In genomic region chr20:59222239-59222981, GRCh38 we compare ENCODE assay signal across 8 cellular contexts. TPM values are rescaled to one million over a fixed set of nuclear protein-coding genes. Genes with fewer than 3 reads are reported as not detected.
DNase-seq lines count a peak whose midpoint lies in the region; ATAC-seq, FAIRE-seq and TF ChIP-seq lines count a peak whose summit lies in the region.

No MANE protein-coding gene starts in this region.

- dilution Hi-C loops in endothelial cell of umbilical vein (cut with MboI; ENCODE audit: extremely low pct_ligation_motif_present, low sequenced_read_pairs): no loop called here

- TF ChIP-seq CTCF in A673 (conservative IDR thresholded peaks at IDR 0.05; ENCODE audit: low read depth, low read length): peak; percentile 96
- TF ChIP-seq CTCF in endothelial cell of umbilical vein (IDR thresholded peaks at IDR 0.05; ENCODE audit: extremely low read depth in 1 of 2, insufficient read depth in 1 of 2, low read depth in 1 of 2, low read length in 2 of 2): peak; percentile 96 to 97

- H3K4me3 ChIP-seq in A673 (ENCODE audit: low read depth, low read length, poor library complexity, severe bottlenecking): peak overlapping the region; percentile 47
- peak overlapping the region; percentile 42 to 71 (median 61) for H3K4me3 ChIP-seq in endothelial cell of umbilical vein (replicated peaks in 1 of 3; ENCODE audit: insufficient read depth in 1 of 3, low read depth in 1 of 3, low read length in 3 of 3)
- H3K4me3 ChIP-seq in mononuclear cell (ENCODE audit: low read length): peak overlapping the region; percentile 30

- H3K27me3 ChIP-seq in A673 (replicated peaks; ENCODE audit: insufficient read depth, low read depth, low read length, poor library complexity) (peaks cover 79% of the 10 kb centered on the region), endothelial cell of umbilical vein (ENCODE audit: control insufficient read depth in 2 of 2, insufficient read depth in 2 of 2, low read length in 2 of 2) (peaks cover 20% of the 10 kb centered on the region in 2 experiments), mononuclear cell (ENCODE audit: insufficient read depth, low read length) (peaks cover 17% of the 10 kb centered on the region)

- no peak overlapping the region for H3K27ac ChIP-seq in A673 (ENCODE audit: low read depth, low read length, poor library complexity, severe bottlenecking)
- H3K27ac ChIP-seq in endothelial cell of umbilical vein (ENCODE audit: insufficient read depth, low read depth, low read length): no peak overlapping the region

- H3K36me3 ChIP-seq in A673 (ENCODE audit: insufficient read depth, low read length, poor library complexity, severe bottlenecking) (no peaks in the 10 kb centered on the region), endothelial cell of umbilical vein (ENCODE audit: control insufficient read depth in 2 of 2, extremely low read depth in 1 of 2, insufficient read depth in 2 of 2, low read length in 2 of 2) (no peaks in the 10 kb centered on the region)

- H3K79me2 ChIP-seq in endothelial cell of umbilical vein (ENCODE audit: control insufficient read depth, insufficient read depth, low read length): no peaks in the 10 kb centered on the region

- H2AFZ ChIP-seq in endothelial cell of umbilical vein (ENCODE audit: low read depth, low read length): peak overlapping the region; percentile 74

- H3K9me3 ChIP-seq in A673 (ENCODE audit: low read depth, low read length, poor library complexity, severe bottlenecking) (no peaks in the 10 kb centered on the region), endothelial cell of umbilical vein (replicated peaks; ENCODE audit: control insufficient read depth, insufficient read depth, low read length) (no peaks in the 10 kb centered on the region), mononuclear cell (ENCODE audit: low read depth, low read length) (no peaks in the 10 kb centered on the region)

- CTCF ChIA-PET in A673 (lab: Charles Lee) (interaction anchor here (0.6 to 1.9 kb wide), 5 partner anchors 13 to 352 kb away, joined by 3 to 15 read pairs (median 4); no protein-coding TSS in a partner anchor), endothelial cell of umbilical vein (lab: Charles Lee) (interaction anchor here (0.5 to 5.8 kb wide), 25 partner anchors 8 to 741 kb away, joined by 3 to 127 read pairs (median 5); partner anchors contain the start of genes ATP5F1E and STX16)

- peak overlapping the region; percentile 26 for H3K9ac ChIP-seq in endothelial cell of umbilical vein (replicated peaks; ENCODE audit: extremely low read depth, insufficient read depth, low read length)

- H4K20me1 ChIP-seq in endothelial cell of umbilical vein (replicated peaks; ENCODE audit: control insufficient read depth, extremely low read depth, insufficient read depth, low read length): no peaks in the 10 kb centered on the region

- no peaks in the 10 kb centered on the region for H3K9me1 ChIP-seq in endothelial cell of umbilical vein (replicated peaks; ENCODE audit: control insufficient read depth, extremely low read depth, insufficient read depth, low read length)

- H3K4me1 ChIP-seq in A673 (ENCODE audit: insufficient read depth, low read length, poor library complexity, severe bottlenecking): peaks cover 13% of the 10 kb centered on the region
- peaks cover 7% of the 10 kb centered on the region for H3K4me1 ChIP-seq in endothelial cell of umbilical vein (ENCODE audit: control insufficient read depth, extremely low read depth, insufficient read depth, low read length)
- H3K4me1 ChIP-seq in mononuclear cell (ENCODE audit: insufficient read depth, low read length): peaks cover 15% of the 10 kb centered on the region

- peak overlapping the region; percentile 78 for H3K4me2 ChIP-seq in endothelial cell of umbilical vein (ENCODE audit: insufficient read depth, low read length)

- no peak for TF ChIP-seq POLR2A in endothelial cell of umbilical vein (IDR thresholded peaks at IDR 0.05; ENCODE audit: low read depth, low read length)

- DNase-seq in A673 (ENCODE audit: low spot score): peak; percentile 79
- DNase-seq in GM18507 (ENCODE audit: extremely low spot score, insufficient read length, low read depth): peak; percentile 70
- DNase-seq in NOMO-1 (lab: John Stamatoyannopoulos, UW; ENCODE audit: unreplicated experiment in 2 of 2): peak; percentile 43 to 61
- peak; percentile 95 for DNase-seq in activated CD8-positive, alpha-beta memory T cell treated with anti-CD3 and anti-CD28 coated beads, Interleukin-2, amount 50 U/mL, for 48 hours
- DNase-seq in endothelial cell of umbilical vein (ENCODE audit: low read depth, low spot score): peak; percentile 74
- peak; percentile 51 to 54 for DNase-seq in stimulated activated CD8-positive, alpha-beta memory T cell treated with anti-CD3 and anti-CD28 coated beads, Interleukin-15, amount 100 ng/mL, for 4 hours (ENCODE audit: low read depth in 2 of 2)

- no TSS peak for BruUV-seq in A673 (replicated peaks; lab: Mats Ljungman, UMichigan)
- BruUV-seq in endothelial cell of umbilical vein (replicated peaks; lab: Mats Ljungman, UMichigan): no TSS peak

- POLR2A ChIA-PET in A673 (lab: Charles Lee; ENCODE audit: low non-redundant PET) (no interaction called here), endothelial cell of umbilical vein (lab: Charles Lee) (interaction anchor here (0.7 to 1.4 kb wide), 2 partner anchors 334 to 519 kb away, joined by 3 to 4 read pairs; no protein-coding TSS in a partner anchor)

- intact Hi-C loops in A673 (cut with micrococcal nuclease; ENCODE audit: unreplicated experiment): loop anchor here (1.0 to 10.0 kb wide), 4 partner anchors 134 to 352 kb away; no protein-coding TSS in a partner anchor
- intact Hi-C loops in endothelial cell of umbilical vein (cut with micrococcal nuclease): loop anchor here (1.0 to 10.0 kb wide), 9 partner anchors 134 to 988 kb away; partner anchors contain the start of gene NELFCD

- FAIRE-seq in GM18507 (lab: Jason Lieb, UNC) (peak; percentile 63), endothelial cell of umbilical vein (lab: Jason Lieb, UNC) (peak; percentile 76)

- peak; percentile 75 for ATAC-seq in HG03439 (IDR thresholded peaks at IDR 0.05; ENCODE audit: unreplicated experiment)

TF ChIP-seq in endothelial cell of umbilical vein, 7 proteins besides CTCF, POLR2A, EP300 and RAD21:
- TF ChIP-seq GATA2 (IDR thresholded peaks at IDR 0.05; ENCODE audit: insufficient read depth, insufficient read length, low read depth, low read length) (no peak), JUN (IDR thresholded peaks at IDR 0.05; ENCODE audit: borderline replicate concordance, insufficient read depth, insufficient read length, low read depth) (no peak), FOS (IDR thresholded peaks at IDR 0.05; ENCODE audit: borderline replicate concordance, insufficient read depth, low read length) (no peak), EZH2 (IDR thresholded peaks at IDR 0.05; ENCODE audit: borderline replicate concordance, low read depth, low read length, severe bottlenecking) (no peak), MAX (IDR thresholded peaks at IDR 0.05; ENCODE audit: insufficient read depth, insufficient read length) (no peak), MYC (IDR thresholded peaks at IDR 0.05; ENCODE audit: low read depth, low read length) (no peak), POLR2AphosphoS5 (IDR thresholded peaks at IDR 0.05; ENCODE audit: insufficient read depth, low read depth, low read length) (no peak)

RNA-seq across cellular contexts. Expression of gene ZNF831, which starts 58.8 kb away (rescaled TPM):
- total RNA-seq in A673 (2021) (not detected in 2 replicates), endothelial cell of umbilical vein (not detected in 2 replicates), mononuclear cell (19.8 TPM)
- not detected in 2 replicates for polyA plus RNA-seq in endothelial cell of umbilical vein
- polyA plus RNA-seq in endothelial cell of umbilical vein (2011; cell fraction: cytosol; rRNA removed): not detected in 2 replicates
- not detected in 2 replicates for polyA plus RNA-seq in endothelial cell of umbilical vein (2011; cell fraction: nucleus; rRNA removed)
- not detected in 2 replicates for polyA plus RNA-seq in endothelial cell of umbilical vein (2012)
- not detected in 2 replicates for polyA minus RNA-seq in endothelial cell of umbilical vein
- not detected for polyA minus RNA-seq in endothelial cell of umbilical vein (2011; cell fraction: cytosol; rRNA and poly(A)+ RNA removed)
- not detected in 2 replicates for polyA minus RNA-seq in endothelial cell of umbilical vein (2011; cell fraction: nucleus; rRNA and poly(A)+ RNA removed)

Comparison
In these comparisons a context has a peak if more than half of its experiments do, and no peak if none do; other contexts are left out.
1. RNA of gene ZNF831, which starts 58.8 kb away (total RNA-seq): 19.8 TPM in mononuclear cell (single experiment); not detected in A673 and not detected in endothelial cell of umbilical vein; every median in the first group is over 10 times any median in the second.
2. Peak in every context shown above with its lines, with median percentiles within 50 percentile points of each other: DNase-seq and H3K4me3 ChIP-seq.